ENCODE assay signal across 1 cellular context in genomic region chr11:123056835-123057491, GRCh38.
TF ChIP-seq lines count a peak whose summit lies in the region.

No MANE protein-coding gene starts in this region.

TF ChIP-seq in IMR-90, 13 proteins besides CTCF, POLR2A, EP300 and RAD21 (continued from another document):
- TF ChIP-seq MAFK (IDR thresholded peaks at IDR 0.05; ENCODE audit: low read depth, low read length), result no peak
- TF ChIP-seq MXI1 (IDR thresholded peaks at IDR 0.05; ENCODE audit: borderline replicate concordance, low read depth, low read length), result no peak
- no peak for TF ChIP-seq RFX5 (IDR thresholded peaks at IDR 0.05; ENCODE audit: low read depth, low read length)
- TF ChIP-seq ELK1 (IDR thresholded peaks at IDR 0.05; ENCODE audit: borderline replicate concordance, low read depth, low read length), result no peak
- TF ChIP-seq BHLHE40 (IDR thresholded peaks at IDR 0.05; ENCODE audit: low read depth, low read length), result no peak
- TF ChIP-seq MAZ (IDR thresholded peaks at IDR 0.05; ENCODE audit: borderline replicate concordance, low read depth, low read length), result no peak
